Comparison of ENCODE assay signal across 1 cellular context in the genomic region with DNA sequence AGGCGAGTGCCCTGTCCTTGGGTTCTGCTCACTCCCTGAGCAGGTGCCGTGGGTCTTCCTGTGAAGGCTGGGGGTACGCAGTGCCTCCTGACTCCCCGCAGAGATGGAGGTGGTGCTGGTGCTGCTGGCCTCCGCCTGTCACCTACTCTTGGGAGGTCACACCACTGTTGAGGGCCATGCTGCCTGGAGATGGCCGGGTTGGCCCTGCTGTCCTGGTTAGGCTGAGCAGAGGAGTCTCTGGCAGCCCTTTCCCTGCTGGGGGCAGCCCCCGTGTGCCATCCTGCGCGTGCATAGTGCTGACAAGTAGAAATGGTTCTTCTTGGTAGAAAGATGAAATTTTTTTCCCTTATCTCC.
TF ChIP-seq lines count a peak whose summit lies in the region.

No MANE protein-coding gene starts in this region.

TF ChIP-seq in H1, 55 proteins besides CTCF, POLR2A, EP300 and RAD21:
- TF ChIP-seq BACH1 (IDR thresholded peaks at IDR 0.05; ENCODE audit: low read length) (no peak), TAF7 (optimal IDR thresholded peaks at IDR 0.05; ENCODE audit: borderline replicate concordance, low read depth, low read length) (no peak), JUND (IDR thresholded peaks at IDR 0.05; ENCODE audit: low read length) (no peak), ATF2 (IDR thresholded peaks at IDR 0.05; ENCODE audit: low read length) (no peak), JUN (IDR thresholded peaks at IDR 0.05; ENCODE audit: low read depth, low read length) (no peak), TCF12 (IDR thresholded peaks at IDR 0.05; ENCODE audit: low read depth, low read length) (no peak), HDAC6 (IDR thresholded peaks at IDR 0.05; ENCODE audit: low read depth, low read length) (no peak), SIN3A (conservative IDR thresholded peaks at IDR 0.05 in 1 of 2, IDR thresholded peaks at IDR 0.05 in 1 of 2; ENCODE audit: low read depth in 1 of 2, low read length in 2 of 2) (no peak), BCL11A (IDR thresholded peaks at IDR 0.05; ENCODE audit: low read depth in 2 of 2, low read length in 2 of 2) (no peak), KDM4A (IDR thresholded peaks at IDR 0.05; ENCODE audit: low read depth, low read length, severe bottlenecking) (no peak)
